ENCODE assay signal across 9 cellular contexts in genomic region chr5:172798422-172799215, GRCh38. TPM values are rescaled to one million over a fixed set of nuclear protein-coding genes. Genes with fewer than 3 reads are reported as not detected.
A peak's percentile ranks its signal among the peaks of the same experiment; 100 is the strongest.
DNase-seq lines count a peak whose midpoint lies in the region; ATAC-seq and TF ChIP-seq lines count a peak whose summit lies in the region.
"Had no signal": no experiment of that assay in that cellular context is flagged by ENCODE, and none has a peak within 500 bp of the region (broad histone marks: within the 10 kb centered on the region; RNA-seq: fewer than 3 reads in every experiment).

No MANE protein-coding gene starts in this region.

- TF ChIP-seq CTCF in OCI-LY3 (IDR thresholded peaks at IDR 0.05; ENCODE audit: low read depth, low read length) = no peak

- intact Hi-C loops in posterior vena cava (cut with DNase I) = loop anchor here in 1 of 2 donors (5.0 kb wide), 1 partner anchor 74 kb away; no protein-coding TSS in a partner anchor

- H3K4me1 ChIP-seq in OCI-LY3 (ENCODE audit: low read length) = peaks cover 42% of the 10 kb centered on the region

- DNase-seq in CD1c-positive myeloid dendritic cell (ENCODE audit: extremely low spot score) (peak; percentile 96), epidermal melanocyte (ENCODE audit: insufficient read length, low spot score) (peak; percentile 36), posterior vena cava (ENCODE audit: low spot score) (peak; percentile 86), NCI-H446 treated with DMSO at 0.1 percent for 48 hours (lab: John Stamatoyannopoulos, UW) (no peak)
- no peak for DNase-seq in stimulated activated CD4-positive, alpha-beta T cell treated with anti-CD3 and anti-CD28 coated beads, Interleukin-1b, Interleukin-23, amount 100 ng/mL, for 48 hours

- H2AFZ ChIP-seq in OCI-LY3 (ENCODE audit: low read depth, low read length) = no peak overlapping the region

- H3K9ac ChIP-seq in OCI-LY3 (ENCODE audit: low read length) = no peak overlapping the region

- H3K9me3 ChIP-seq in OCI-LY3 (ENCODE audit: insufficient read depth, low read length) = peaks cover 8% of the 10 kb centered on the region; the same call in 1 of the 2 replicates

- peaks cover under 1% of the 10 kb centered on the region for H3K36me3 ChIP-seq in OCI-LY3 (replicated peaks; ENCODE audit: low read depth, low read length)

- H4K20me1 ChIP-seq in OCI-LY3 (ENCODE audit: insufficient read depth, low read length) = no peaks in the 10 kb centered on the region

- peak overlapping the region; percentile 65 for H3K4me2 ChIP-seq in OCI-LY3 (ENCODE audit: low read length)

- no peaks in the 10 kb centered on the region for H3K79me2 ChIP-seq in OCI-LY3 (ENCODE audit: low read length)

- H3K27me3 ChIP-seq in OCI-LY3 (ENCODE audit: low read depth, low read length) = no peaks in the 10 kb centered on the region

- ATAC-seq in GM21825 (IDR thresholded peaks at IDR 0.05; ENCODE audit: unreplicated experiment) (no peak), HG03135 (IDR thresholded peaks at IDR 0.05; ENCODE audit: unreplicated experiment) (no peak)

- H3K27ac ChIP-seq in OCI-LY3 (ENCODE audit: low read length) = no peak overlapping the region

- H3K4me3 ChIP-seq in OCI-LY3 (ENCODE audit: low read length) = peak overlapping the region; percentile 40; the same call in 1 of the 2 replicates
- H3K4me3 ChIP-seq: GM12878 had no signal

RNA-seq across cellular contexts. Expression of gene DUSP1, which starts 27.6 kb away (rescaled TPM):
- total RNA-seq in posterior vena cava = 1,000 to 10,000 TPM in 1 of 2 donors, 100 to 1,000 TPM in 1; 445 to 1,411 TPM

RNA-seq across cellular contexts. Expression of gene ERGIC1, which starts 35.4 kb away (rescaled TPM):
- total RNA-seq in posterior vena cava = 100 to 1,000 TPM; 140 to 169 TPM

Comparison
In these comparisons a context has a peak if more than half of its experiments do, and no peak if none do; other contexts are left out.
1. DNase-seq: peak in CD1c-positive myeloid dendritic cell (single experiment), epidermal melanocyte (single experiment) and posterior vena cava (single experiment); none in NCI-H446 treated with DMSO at 0.1 percent for 48 hours (single experiment) and stimulated activated CD4-positive, alpha-beta T cell treated with anti-CD3 and anti-CD28 coated beads, Interleukin-1b, Interleukin-23, amount 100 ng/mL, for 48 hours (single experiment).